ENCODE assay signal across 1 cellular context in genomic region chr18:46278481-46279465, GRCh38.
TF ChIP-seq lines count a peak whose summit lies in the region.

No MANE protein-coding gene starts in this region.

TF ChIP-seq in SK-N-SH, 30 proteins besides CTCF, POLR2A, EP300 and RAD21 (continued from another document):
- TF ChIP-seq SIN3A (IDR thresholded peaks at IDR 0.05; ENCODE audit: borderline replicate concordance, low read depth, low read length) (no peak), JUND (IDR thresholded peaks at IDR 0.05) (peak; percentile 60), PBX3 (IDR thresholded peaks at IDR 0.05) (peak; percentile 96), REST (IDR thresholded peaks at IDR 0.05; ENCODE audit: low read depth, low read length) (no peak), RFX5 (IDR thresholded peaks at IDR 0.05; ENCODE audit: low read length) (no peak), TCF12 (IDR thresholded peaks at IDR 0.05) (peak; percentile 77), FOXJ3 (CRISPR knock-in tag; IDR thresholded peaks at IDR 0.05) (no peak), IRF3 (IDR thresholded peaks at IDR 0.05; ENCODE audit: low read depth, low read length) (no peak), RCOR1 (IDR thresholded peaks at IDR 0.05; ENCODE audit: low read length) (no peak), CHD2 (IDR thresholded peaks at IDR 0.05; ENCODE audit: low read length, partially characterized antibody) (no peak), GATA2 (CRISPR knock-in tag; IDR thresholded peaks at IDR 0.05) (no peak), SMC3 (IDR thresholded peaks at IDR 0.05; ENCODE audit: low read depth, low read length) (no peak), TEAD4 (IDR thresholded peaks at IDR 0.05; ENCODE audit: borderline replicate concordance, insufficient read depth) (0 out of 2 replicates have a peak, but pooled peaks have one; percentile 41), MXI1 (IDR thresholded peaks at IDR 0.05; ENCODE audit: low read depth, low read length) (no peak), GABPA (IDR thresholded peaks at IDR 0.05; ENCODE audit: low read depth) (no peak), NFIC (IDR thresholded peaks at IDR 0.05; ENCODE audit: borderline replicate concordance) (peak; percentile 61; the same call in 1 of the 2 replicates), FOXM1 (IDR thresholded peaks at IDR 0.05; ENCODE audit: low read depth) (no peak)
